1 cellular context compared by ENCODE assay signal in genomic region chr11:74031310-74031676, GRCh38.
TF ChIP-seq lines count a peak whose summit lies in the region.

No MANE protein-coding gene starts in this region.

TF ChIP-seq in HepG2, 621 proteins besides CTCF, POLR2A, EP300 and RAD21:
- no peak for TF ChIP-seq ZNF451 (CRISPR knock-in tag; IDR thresholded peaks at IDR 0.05)
- peak; percentile 31; the same call in 1 of the 2 replicates for TF ChIP-seq CEBPB (IDR thresholded peaks at IDR 0.05; ENCODE audit: borderline replicate concordance, low read depth, low read length)
